Comparison of ENCODE assay signal across 8 cellular contexts in genomic region chr11:8070417-8071101, GRCh38. TPM values are rescaled to one million over a fixed set of nuclear protein-coding genes. Genes with fewer than 3 reads are reported as not detected.
DNase-seq lines count a peak whose midpoint lies in the region; ATAC-seq, FAIRE-seq and TF ChIP-seq lines count a peak whose summit lies in the region.

No MANE protein-coding gene starts in this region.

- H3K27me3 Mint-ChIP-seq in H9 (ENCODE audit: low read depth), result peaks cover 55% of the 10 kb centered on the region
- peaks cover 9% of the 10 kb centered on the region for H3K27me3 Mint-ChIP-seq in activated T-helper 1 cell treated with anti-CD3 and anti-CD28 coated beads, Interleukin-12 subunit alpha, Interleukin-12 subunit beta, Interleukin-2, Interleukin-4 antibody, amounts not matched to agents 30 ng/mL and 10 ng/mL and 1 ng/mL, durations not matched to agents 14 hours and 24 hours and 36 hours (ENCODE audit: insufficient read depth)

- no peak for FAIRE-seq in D721Med (lab: Jason Lieb, UNC)

- H4K5ac ChIP-seq in H9 (ENCODE audit: insufficient read length, low read depth, low read length), result no peak overlapping the region

- H3K27me3 ChIP-seq in H9 (ENCODE audit: insufficient read depth, low read length), result no peaks in the 10 kb centered on the region; the same call in 1 of the 2 replicates
- peaks cover 27% of the 10 kb centered on the region for H3K27me3 ChIP-seq in Panc1 (ENCODE audit: control insufficient read depth, insufficient read depth, low read length)
- peaks cover 6% of the 10 kb centered on the region for H3K27me3 ChIP-seq in foreskin keratinocyte
- no peaks in the 10 kb centered on the region for H3K27me3 ChIP-seq in upper lobe of right lung

- no peaks in the 10 kb centered on the region for H3K36me3 Mint-ChIP-seq in H9 (ENCODE audit: insufficient read depth in 1 of 3, low read depth in 3 of 3)
- no peaks in the 10 kb centered on the region for H3K36me3 Mint-ChIP-seq in activated T-helper 1 cell treated with anti-CD3 and anti-CD28 coated beads, Interleukin-12 subunit alpha, Interleukin-12 subunit beta, Interleukin-2, Interleukin-4 antibody, amounts not matched to agents 30 ng/mL and 10 ng/mL and 1 ng/mL, durations not matched to agents 14 hours and 24 hours and 36 hours (ENCODE audit: low read depth)

- H2BK120ac ChIP-seq in H9 (ENCODE audit: low read depth, low read length, poor library complexity, severe bottlenecking), result no peak overlapping the region

- ATAC-seq in Panc1 (peak; percentile 79), foreskin keratinocyte (peak; percentile 68), upper lobe of right lung (peak; percentile 24), esophagus mucosa (no peak)

- H3K23me2 ChIP-seq in H9 (ENCODE audit: insufficient read length, low read depth, low read length, poor library complexity, severe bottlenecking), result no peaks in the 10 kb centered on the region

- no peak overlapping the region for H3K4ac ChIP-seq in H9 (ENCODE audit: low read depth, low read length)

- no peak overlapping the region for H3K4me3 Mint-ChIP-seq in H9
- no peak overlapping the region for H3K4me3 Mint-ChIP-seq in activated T-helper 1 cell treated with anti-CD3 and anti-CD28 coated beads, Interleukin-12 subunit alpha, Interleukin-12 subunit beta, Interleukin-2, Interleukin-4 antibody, amounts not matched to agents 30 ng/mL and 10 ng/mL and 1 ng/mL, durations not matched to agents 14 hours and 24 hours and 36 hours

- no peaks in the 10 kb centered on the region for H3K36me3 ChIP-seq in Panc1 (ENCODE audit: control insufficient read depth, insufficient read depth, low read length)
- H3K36me3 ChIP-seq in upper lobe of right lung, result no peaks in the 10 kb centered on the region

- BruUV-seq in Panc1 (replicated peaks; lab: Mats Ljungman, UMichigan), result no TSS peak

- H2AK5ac ChIP-seq in H9 (ENCODE audit: insufficient read length, low read length), result no peak overlapping the region

- peaks cover 44 to 53% of the 10 kb centered on the region in 2 experiments for H3K4me1 Mint-ChIP-seq in H9
- H3K4me1 Mint-ChIP-seq in activated T-helper 1 cell treated with anti-CD3 and anti-CD28 coated beads, Interleukin-12 subunit alpha, Interleukin-12 subunit beta, Interleukin-2, Interleukin-4 antibody, amounts not matched to agents 30 ng/mL and 10 ng/mL and 1 ng/mL, durations not matched to agents 14 hours and 24 hours and 36 hours (ENCODE audit: low read depth), result no peaks in the 10 kb centered on the region

- intact Hi-C loops in Panc1 (cut with micrococcal nuclease; ENCODE audit: unreplicated experiment) (loop anchor here (1.0 kb wide), 1 partner anchor 37 kb away; no protein-coding TSS in a partner anchor), upper lobe of right lung (cut with DNase I) (no loop called here)
- intact Hi-C loops in activated T-helper 1 cell treated with anti-CD3 and anti-CD28 coated beads, Interleukin-12 subunit alpha, Interleukin-12 subunit beta, Interleukin-2, Interleukin-4 antibody, amounts not matched to agents 30 ng/mL and 10 ng/mL and 1 ng/mL, durations not matched to agents 14 hours and 24 hours and 36 hours (cut with micrococcal nuclease), result no loop called here

- H3K23ac ChIP-seq in H9 (ENCODE audit: insufficient read length, low read depth, low read length), result no peak overlapping the region

- no peak overlapping the region for H3K27ac ChIP-seq in H9 (ENCODE audit: insufficient read length, low read depth, low read length)
- no peak overlapping the region for H3K27ac ChIP-seq in Panc1 (ENCODE audit: low read length)
- H3K27ac ChIP-seq in foreskin keratinocyte, result no peak overlapping the region
- H3K27ac ChIP-seq in upper lobe of right lung, result no peak overlapping the region

- H3K9me3 ChIP-seq in H9 (ENCODE audit: control insufficient read depth, low read depth, low read length), result no peaks in the 10 kb centered on the region
- no peaks in the 10 kb centered on the region for H3K9me3 ChIP-seq in Panc1 (ENCODE audit: control insufficient read depth, insufficient read depth, low read depth, low read length)
- H3K9me3 ChIP-seq in upper lobe of right lung, result no peaks in the 10 kb centered on the region

- H4K8ac ChIP-seq in H9 (replicated peaks; ENCODE audit: insufficient read length, low read depth, low read length), result no peak overlapping the region

- H3K9ac ChIP-seq in H9 (ENCODE audit: extremely low read depth, insufficient read length, low read length), result no peak overlapping the region

- H3K56ac ChIP-seq in H9 (ENCODE audit: insufficient read length, low read depth, low read length), result no peak overlapping the region

- no peak overlapping the region for H4K91ac ChIP-seq in H9 (ENCODE audit: insufficient read length, low read depth, low read length)

- H3K79me1 ChIP-seq in H9 (ENCODE audit: insufficient read depth, low read depth, low read length, poor library complexity, severe bottlenecking), result no peaks in the 10 kb centered on the region

- H2BK15ac ChIP-seq in H9 (ENCODE audit: low read depth, low read length), result no peak overlapping the region

- H3K79me2 ChIP-seq in H9 (ENCODE audit: insufficient read depth, low read length), result no peaks in the 10 kb centered on the region

- H3K4me1 ChIP-seq in H9 (ENCODE audit: insufficient read depth, low read length), result peaks cover 8% of the 10 kb centered on the region
- no peaks in the 10 kb centered on the region for H3K4me1 ChIP-seq in Panc1 (ENCODE audit: control insufficient read depth, insufficient read depth, low read length)
- no peaks in the 10 kb centered on the region for H3K4me1 ChIP-seq in foreskin keratinocyte
- peaks cover 4% of the 10 kb centered on the region for H3K4me1 ChIP-seq in upper lobe of right lung

- POLR2A ChIA-PET in Panc1 (lab: Charles Lee), result no interaction called here

- WGBS in H9 (ENCODE audit: extremely low coverage, insufficient read length, low lambda C conversion rate), result no CpG with 5 or more reads among the region's 3 CpGs

- no peak overlapping the region for H2AFZ ChIP-seq in H9 (ENCODE audit: low read length)

- CTCF ChIA-PET in Panc1 (lab: Charles Lee), result interaction anchor here (0.7 to 0.8 kb wide), 3 partner anchors 10 to 37 kb away, joined by 3 to 4 read pairs (median 4); no protein-coding TSS in a partner anchor

- no peak overlapping the region for H3K18ac ChIP-seq in H9 (ENCODE audit: insufficient read length, low read depth, low read length)

- no peaks in the 10 kb centered on the region for H3K9me3 Mint-ChIP-seq in H9
- no peaks in the 10 kb centered on the region for H3K9me3 Mint-ChIP-seq in activated T-helper 1 cell treated with anti-CD3 and anti-CD28 coated beads, Interleukin-12 subunit alpha, Interleukin-12 subunit beta, Interleukin-2, Interleukin-4 antibody, amounts not matched to agents 30 ng/mL and 10 ng/mL and 1 ng/mL, durations not matched to agents 14 hours and 24 hours and 36 hours

- no peaks in the 10 kb centered on the region for H4K20me1 ChIP-seq in H9 (ENCODE audit: control insufficient read depth, insufficient read depth, insufficient read length)

- no peak overlapping the region for H2BK20ac ChIP-seq in H9 (ENCODE audit: low read depth, low read length, poor library complexity, severe bottlenecking)

- H2BK5ac ChIP-seq in H9 (ENCODE audit: insufficient read length, low read length), result no peak overlapping the region

- no peak overlapping the region for H3T11ph ChIP-seq in H9 (ENCODE audit: low read length)

- TF ChIP-seq CTCF in D721Med (IDR thresholded peaks at IDR 0.05; ENCODE audit: insufficient read depth, missing control alignments) (peak; percentile 36), H9 (conservative IDR thresholded peaks at IDR 0.05) (peak; percentile 53), Panc1 (IDR thresholded peaks at IDR 0.05) (no peak), foreskin keratinocyte (conservative IDR thresholded peaks at IDR 0.05) (peak; percentile 57), upper lobe of right lung (IDR thresholded peaks at IDR 0.05) (peak; percentile 31)

- DNase-seq in D721Med (ENCODE audit: insufficient read length, low spot score), result no peak
- DNase-seq in H9, result no peak
- no peak for DNase-seq in Panc1 (ENCODE audit: low read depth, low spot score)
- no peak for DNase-seq in foreskin keratinocyte
- no peak for DNase-seq in upper lobe of right lung
- DNase-seq in activated T-helper 1 cell treated with anti-CD3 and anti-CD28 coated beads, Interleukin-12 subunit alpha, Interleukin-12 subunit beta, Interleukin-2, Interleukin-4 antibody, amounts not matched to agents 30 ng/mL and 10 ng/mL and 1 ng/mL, durations not matched to agents 14 hours and 24 hours and 36 hours (ENCODE audit: low spot score), result no peak
- no peak for DNase-seq in central memory CD4-positive, alpha-beta T cell

- H3K14ac ChIP-seq in H9 (ENCODE audit: insufficient read depth, low read length), result no peak overlapping the region

- in situ Hi-C loops in Panc1 (cut with HindIII; ENCODE audit: low pct_unique_long_range_greater_than_20kb, low sequenced_read_pairs), result no loop called here

- H3K4me3 ChIP-seq in Panc1 (ENCODE audit: low read depth in 2 of 2, low read length in 2 of 2) (no peak overlapping the region), upper lobe of right lung (no peak overlapping the region)

- H2BK12ac ChIP-seq in H9 (ENCODE audit: insufficient read length, low read depth, low read length), result no peak overlapping the region

- no peak overlapping the region for H3K27ac Mint-ChIP-seq in H9
- no peak overlapping the region for H3K27ac Mint-ChIP-seq in activated T-helper 1 cell treated with anti-CD3 and anti-CD28 coated beads, Interleukin-12 subunit alpha, Interleukin-12 subunit beta, Interleukin-2, Interleukin-4 antibody, amounts not matched to agents 30 ng/mL and 10 ng/mL and 1 ng/mL, durations not matched to agents 14 hours and 24 hours and 36 hours

- no peak overlapping the region for H3K4me2 ChIP-seq in H9 (ENCODE audit: insufficient read depth, insufficient read length, low read length)

RNA-seq across cellular contexts. Expression of gene TUB, which starts 10.5 kb away (rescaled TPM):
- 14.8 and 14.9 TPM in 2 replicates for total RNA-seq in H9 (2021)
- 4.3 TPM for total RNA-seq in Panc1 (2021; ENCODE audit: unreplicated experiment)
- 2.3 TPM for polyA plus RNA-seq in Panc1 (2012; ENCODE audit: insufficient read length)
- 2.4 and 2.5 TPM in 2 replicates for total RNA-seq in foreskin keratinocyte
- polyA plus RNA-seq in foreskin keratinocyte, result 0.48 and 0.70 TPM in 2 replicates
- 3.6 TPM for total RNA-seq in upper lobe of right lung
- total RNA-seq in activated T-helper 1 cell treated with anti-CD3 and anti-CD28 coated beads, Interleukin-12 subunit alpha, Interleukin-12 subunit beta, Interleukin-2, Interleukin-4 antibody, amounts not matched to agents 30 ng/mL and 10 ng/mL and 1 ng/mL, durations not matched to agents 14 hours and 24 hours and 36 hours, result 0.24 and 0.29 TPM in 2 replicates
- 1.00 TPM for total RNA-seq in esophagus mucosa
